In genomic region chr1:226723640-226724532, GRCh38 we compare ENCODE assay signal across 8 cellular contexts. TPM values are rescaled to one million over a fixed set of nuclear protein-coding genes. Genes with fewer than 3 reads are reported as not detected.
DNase-seq lines count a peak whose midpoint lies in the region; ATAC-seq and TF ChIP-seq lines count a peak whose summit lies in the region.

No MANE protein-coding gene starts in this region.

- TF ChIP-seq CTCF in CD4-positive, alpha-beta T cell (IDR thresholded peaks at IDR 0.05): no peak
- TF ChIP-seq CTCF in OCI-LY7 (conservative IDR thresholded peaks at IDR 0.05; ENCODE audit: low read length): no peak
- TF ChIP-seq CTCF in endodermal cell (conservative IDR thresholded peaks at IDR 0.05): no peak
- no peak for TF ChIP-seq CTCF in osteocyte (IDR thresholded peaks at IDR 0.05)

- no peaks in the 10 kb centered on the region for H3K27me3 ChIP-seq in CD4-positive, alpha-beta T cell (ENCODE audit: control insufficient read depth, insufficient read depth, low read length)
- H3K27me3 ChIP-seq in endodermal cell (ENCODE audit: control insufficient read depth, insufficient read depth, low read length, poor library complexity, severe bottlenecking): no peaks in the 10 kb centered on the region

- peak overlapping the region; percentile 95 for H3K27ac Mint-ChIP-seq in CD4-positive, alpha-beta T cell
- H3K27ac Mint-ChIP-seq in endodermal cell (peak overlapping the region; percentile 77), osteocyte (ENCODE audit: unreplicated experiment) (peak overlapping the region; percentile 84)

- POLR2A ChIA-PET in CD4-positive, alpha-beta T cell (lab: Charles Lee): interaction anchor here (0.8 to 2.0 kb wide), 7 partner anchors 25 to 215 kb away, joined by 3 to 4 read pairs (median 3); no protein-coding TSS in a partner anchor
- POLR2A ChIA-PET in OCI-LY7 (lab: Charles Lee): interaction anchor here (0.7 to 2.1 kb wide), 9 partner anchors 9 to 464 kb away, joined by 3 to 10 read pairs (median 4); no protein-coding TSS in a partner anchor

- H3K4me3 ChIP-seq in OCI-LY7 (ENCODE audit: low read depth, low read length, poor library complexity, severe bottlenecking) (peak overlapping the region; percentile 47), endodermal cell (ENCODE audit: low read length) (peak overlapping the region; percentile 43)

- H3K4me3 Mint-ChIP-seq in CD4-positive, alpha-beta T cell: peak overlapping the region; percentile 95
- H3K4me3 Mint-ChIP-seq in endodermal cell: peak overlapping the region; percentile 33
- H3K4me3 Mint-ChIP-seq in osteocyte (ENCODE audit: unreplicated experiment): peak overlapping the region; percentile 20

- peaks cover 23% of the 10 kb centered on the region for H4K20me1 ChIP-seq in OCI-LY7 (ENCODE audit: insufficient read depth, low read length)

- H3K27ac ChIP-seq in CD4-positive, alpha-beta T cell (ENCODE audit: low read depth, low read length): peak overlapping the region; percentile 47
- H3K27ac ChIP-seq in OCI-LY7 (ENCODE audit: low read depth, low read length, poor library complexity, severe bottlenecking) (peak overlapping the region; percentile 70), endodermal cell (ENCODE audit: low read depth, low read length) (peak overlapping the region; percentile 34)

- H3K4me1 ChIP-seq in OCI-LY7 (ENCODE audit: insufficient read depth, low read length, poor library complexity, severe bottlenecking): peaks cover 74% of the 10 kb centered on the region
- peaks cover 17% of the 10 kb centered on the region for H3K4me1 ChIP-seq in endodermal cell (ENCODE audit: control insufficient read depth, insufficient read depth, low read length)

- no peaks in the 10 kb centered on the region for H3K9me3 ChIP-seq in CD4-positive, alpha-beta T cell (ENCODE audit: control insufficient read depth, low read length)
- H3K9me3 ChIP-seq in OCI-LY7 (ENCODE audit: low read length): no peaks in the 10 kb centered on the region
- no peaks in the 10 kb centered on the region for H3K9me3 ChIP-seq in endodermal cell (ENCODE audit: control insufficient read depth, low read length)

- no peak overlapping the region for H3K9ac ChIP-seq in endodermal cell (ENCODE audit: extremely low read depth, low read length, poor library complexity, severe bottlenecking)

- DNase-seq in CD4-positive, alpha-beta T cell: no peak
- peak; percentile 72 for DNase-seq in OCI-LY7 (ENCODE audit: low spot score)
- peak; percentile 84 for DNase-seq in endodermal cell
- no peak for DNase-seq in osteocyte (ENCODE audit: extremely low spot score, unreplicated experiment)
- DNase-seq in DMS114 treated with DMSO at 0.1 percent for 48 hours (lab: John Stamatoyannopoulos, UW; ENCODE audit: unreplicated experiment): no peak

- H2AFZ ChIP-seq in OCI-LY7 (ENCODE audit: low read length): no peak overlapping the region

- H3K4me1 Mint-ChIP-seq in CD4-positive, alpha-beta T cell (ENCODE audit: low read depth): peaks cover 97% of the 10 kb centered on the region
- H3K4me1 Mint-ChIP-seq in endodermal cell (peaks cover 48% of the 10 kb centered on the region), osteocyte (ENCODE audit: unreplicated experiment) (peaks cover 65% of the 10 kb centered on the region)

- intact Hi-C loops in CD4-positive, alpha-beta T cell (cut with DNase I, micrococcal nuclease): loop anchor here in 1 of 2 experiments (1.0 kb wide), 1 partner anchor 12 kb away; no protein-coding TSS in a partner anchor
- intact Hi-C loops in OCI-LY7 (cut with micrococcal nuclease; ENCODE audit: unreplicated experiment): no loop called here

- H3K36me3 Mint-ChIP-seq in CD4-positive, alpha-beta T cell (ENCODE audit: low read depth): peaks cover 94% of the 10 kb centered on the region
- H3K36me3 Mint-ChIP-seq in endodermal cell (ENCODE audit: low read depth) (peaks cover 39% of the 10 kb centered on the region), osteocyte (ENCODE audit: unreplicated experiment) (peaks cover 8% of the 10 kb centered on the region)

- H3K27me3 Mint-ChIP-seq in CD4-positive, alpha-beta T cell: no peaks in the 10 kb centered on the region
- H3K27me3 Mint-ChIP-seq in endodermal cell (ENCODE audit: insufficient read depth) (no peaks in the 10 kb centered on the region), osteocyte (ENCODE audit: unreplicated experiment) (no peaks in the 10 kb centered on the region)

- H3K4me2 ChIP-seq in OCI-LY7 (ENCODE audit: low read length): peak overlapping the region; percentile 82

- 42 to 47% methylated on average over 10 to 13 of the region's 13 CpGs for WGBS in endodermal cell (ENCODE audit: insufficient coverage in 1 of 2, insufficient read length in 1 of 2), 2 experiments

- H3K79me2 ChIP-seq in OCI-LY7 (ENCODE audit: insufficient read depth, low read depth, low read length): peaks cover 97% of the 10 kb centered on the region

- CTCF ChIA-PET in CD4-positive, alpha-beta T cell (lab: Charles Lee): interaction anchor here (1.1 to 1.6 kb wide), 2 partner anchors 64 to 97 kb away, joined by 5 read pairs; no protein-coding TSS in a partner anchor
- CTCF ChIA-PET in OCI-LY7 (lab: Charles Lee; ENCODE audit: unreplicated experiment): no interaction called here

- BruUV-seq in OCI-LY7 (replicated peaks; lab: Mats Ljungman, UMichigan): no TSS peak

- no peaks in the 10 kb centered on the region for H3K9me3 Mint-ChIP-seq in CD4-positive, alpha-beta T cell
- H3K9me3 Mint-ChIP-seq in endodermal cell (no peaks in the 10 kb centered on the region), osteocyte (ENCODE audit: unreplicated experiment) (no peaks in the 10 kb centered on the region)

- H3K36me3 ChIP-seq in OCI-LY7 (ENCODE audit: insufficient read depth, low read length) (peaks cover 84% of the 10 kb centered on the region), endodermal cell (ENCODE audit: control insufficient read depth, insufficient read depth, low read length) (peaks cover 35% of the 10 kb centered on the region)

- ATAC-seq in CD4-positive, alpha-beta T cell (ENCODE audit: poor library complexity): peak; percentile 13
- ATAC-seq in HG03442 (IDR thresholded peaks at IDR 0.05; ENCODE audit: unreplicated experiment) (peak; percentile 7), GM19328 (IDR thresholded peaks at IDR 0.05; ENCODE audit: unreplicated experiment) (no peak), HG02973 (IDR thresholded peaks at IDR 0.05; ENCODE audit: unreplicated experiment) (no peak)

- H3K9me2 ChIP-seq in OCI-LY7 (ENCODE audit: insufficient read depth, low read length): no peaks in the 10 kb centered on the region

RNA-seq across cellular contexts. Expression of gene ITPKB, which starts 15.2 kb away (rescaled TPM):
- total RNA-seq in CD4-positive, alpha-beta T cell: 100 to 1,000 TPM; 565 to 583 TPM
- 17.8 and 20.5 TPM in 2 replicates for total RNA-seq in OCI-LY7 (2014; rRNA removed; shearing (Covaris generic))
- 33.3 and 33.4 TPM in 2 replicates for total RNA-seq in OCI-LY7 (2022)
- total RNA-seq in endodermal cell: 10 to 100 TPM; 22.4 to 28.3 TPM
- polyA plus RNA-seq in endodermal cell (2013, experiment 1 of 2): 12.3 TPM
- polyA plus RNA-seq in endodermal cell (2013, experiment 2 of 2): 12.3 TPM
- total RNA-seq in osteocyte: 28.3 and 30.0 TPM in 2 replicates

Comparison
In these comparisons a context has a peak if more than half of its experiments do, and no peak if none do; other contexts are left out.
1. ATAC-seq: peak in CD4-positive, alpha-beta T cell (single experiment) and HG03442 (single experiment); none in GM19328 (single experiment) and HG02973 (single experiment).
2. DNase-seq: peak in OCI-LY7 (single experiment) and endodermal cell (single experiment); none in CD4-positive, alpha-beta T cell (0 of 10), osteocyte (single experiment) and DMS114 treated with DMSO at 0.1 percent for 48 hours (single experiment).
3. H3K4me3 Mint-ChIP-seq: peak in every context shown above with its lines; median percentile 95 in CD4-positive, alpha-beta T cell; 33 in endodermal cell; 20 in osteocyte.
4. RNA of gene ITPKB, which starts 15.2 kb away (total RNA-seq): 565 to 583 TPM in CD4-positive, alpha-beta T cell; 17.8 to 33.4 TPM in OCI-LY7, 22.4 to 28.3 TPM in endodermal cell and 28.3 to 30.0 TPM in osteocyte; every median in the first group is over 10 times any median in the second.
5. Peak in every context shown above with its lines, with median percentiles within 50 percentile points of each other: H3K27ac ChIP-seq and H3K27ac Mint-ChIP-seq.